9 cellular contexts compared by ENCODE assay signal in the genomic region with DNA sequence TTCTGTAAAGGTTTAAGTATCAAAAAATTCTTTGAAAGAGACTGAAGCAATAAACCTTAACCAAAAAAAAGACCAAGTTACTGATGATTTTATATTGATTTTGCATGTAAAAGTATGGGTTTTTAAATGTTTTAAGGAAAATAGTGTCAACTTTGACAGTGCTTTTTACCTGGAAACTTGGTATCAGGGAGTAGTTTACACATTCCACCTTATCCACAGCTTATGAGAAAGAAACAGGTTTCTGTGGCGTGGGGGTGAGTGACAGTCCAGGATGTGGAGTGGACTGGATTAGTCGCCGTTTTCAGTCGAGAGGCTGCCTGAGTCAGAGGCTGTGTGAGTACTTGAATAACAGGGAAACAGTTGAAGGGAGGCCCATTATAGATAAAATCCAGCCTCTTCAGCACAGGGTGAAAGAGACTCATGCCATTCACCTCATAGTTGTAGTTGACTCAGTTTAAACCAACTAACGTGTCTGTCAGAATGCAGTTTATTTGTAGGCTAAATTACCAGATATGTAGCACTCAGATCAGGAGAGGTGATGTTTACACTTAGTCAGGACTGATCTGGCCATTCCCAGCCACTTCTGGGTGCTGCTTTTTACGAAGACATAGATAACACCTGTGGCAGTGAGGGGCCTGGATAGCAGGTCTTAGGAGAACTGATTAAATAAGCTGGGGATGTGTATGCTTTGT. TPM values are rescaled to one million over a fixed set of nuclear protein-coding genes. Genes with fewer than 3 reads are reported as not detected.
DNase-seq lines count a peak whose midpoint lies in the region; ATAC-seq and TF ChIP-seq lines count a peak whose summit lies in the region.
"Had no signal": no experiment of that assay in that cellular context is flagged by ENCODE, and none has a peak within 500 bp of the region (broad histone marks: within the 10 kb centered on the region; RNA-seq: fewer than 3 reads in every experiment).

No MANE protein-coding gene starts in this region.

- H3K79me2 ChIP-seq in OCI-LY3 (ENCODE audit: low read length), result peaks cover 53% of the 10 kb centered on the region

- CTCF ChIA-PET in CD8-positive, alpha-beta memory T cell (lab: Charles Lee), result interaction anchor here (1.0 to 9.5 kb wide), 11 partner anchors 11 to 134 kb away, joined by 3 to 94 read pairs (median 5); no protein-coding TSS in a partner anchor

- H3K36me3 ChIP-seq in CD8-positive, alpha-beta memory T cell (ENCODE audit: insufficient read depth, low read length), result no peaks in the 10 kb centered on the region
- H3K36me3 ChIP-seq in OCI-LY3 (replicated peaks; ENCODE audit: low read depth, low read length), result peaks cover 49% of the 10 kb centered on the region

- H3K4me3 ChIP-seq in CD8-positive, alpha-beta memory T cell (ENCODE audit: low read length), result peak overlapping the region; percentile 50
- H3K4me3 ChIP-seq in OCI-LY3 (ENCODE audit: low read length), result peak overlapping the region; percentile 84

- H3K27ac Mint-ChIP-seq in CD8-positive, alpha-beta memory T cell, result peak overlapping the region; percentile 89 to 98 (median 94)
- H3K27ac Mint-ChIP-seq in activated naive CD8-positive, alpha-beta T cell treated with anti-CD3 and anti-CD28 coated beads for 36 hours, result peak overlapping the region; percentile 78

- H3K9me3 ChIP-seq in CD8-positive, alpha-beta memory T cell (ENCODE audit: low read length), result no peaks in the 10 kb centered on the region
- H3K9me3 ChIP-seq in OCI-LY3 (ENCODE audit: insufficient read depth, low read length), result peaks cover 6% of the 10 kb centered on the region

- no peaks in the 10 kb centered on the region for H3K27me3 Mint-ChIP-seq in CD8-positive, alpha-beta memory T cell
- no peaks in the 10 kb centered on the region for H3K27me3 Mint-ChIP-seq in activated naive CD8-positive, alpha-beta T cell treated with anti-CD3 and anti-CD28 coated beads for 36 hours

- H2AFZ ChIP-seq in OCI-LY3 (ENCODE audit: low read depth, low read length), result no peak overlapping the region

- H3K27me3 ChIP-seq in CD8-positive, alpha-beta memory T cell (ENCODE audit: insufficient read depth, low read length, poor library complexity, severe bottlenecking), result no peaks in the 10 kb centered on the region
- no peaks in the 10 kb centered on the region; the same call in 1 of the 2 replicates for H3K27me3 ChIP-seq in OCI-LY3 (ENCODE audit: low read depth, low read length)

- DNase-seq in CD8-positive, alpha-beta memory T cell, result peak in 2 of 5 donors; percentile 33 to 76
- DNase-seq in HCEC 1CT (peak; percentile 78), kidney glomerular epithelial cell (lab: John Stamatoyannopoulos, UW) (peak; percentile 86), amniotic stem cell (lab: John Stamatoyannopoulos, UW) (no peak)
- peak; percentile 60 for DNase-seq in activated naive CD8-positive, alpha-beta T cell treated with anti-CD3 and anti-CD28 coated beads for 36 hours
- DNase-seq in stimulated activated CD8-positive, alpha-beta memory T cell treated with anti-CD3 and anti-CD28 coated beads, Interleukin-7, amount 100 ng/mL, for 4 hours (ENCODE audit: low read depth in 2 of 2), result peak; percentile 48 to 58

- peaks cover 77% of the 10 kb centered on the region for H3K4me1 ChIP-seq in CD8-positive, alpha-beta memory T cell (ENCODE audit: insufficient read depth, low read length)
- peaks cover 78% of the 10 kb centered on the region for H3K4me1 ChIP-seq in OCI-LY3 (ENCODE audit: low read length)

- TF ChIP-seq CTCF in OCI-LY3 (IDR thresholded peaks at IDR 0.05; ENCODE audit: low read depth, low read length), result no peak

- peaks cover 28% of the 10 kb centered on the region for H4K20me1 ChIP-seq in OCI-LY3 (ENCODE audit: insufficient read depth, low read length)

- peak overlapping the region; percentile 71 for H3K27ac ChIP-seq in CD8-positive, alpha-beta memory T cell (ENCODE audit: low read depth, low read length)
- peak overlapping the region; percentile 68 for H3K27ac ChIP-seq in OCI-LY3 (ENCODE audit: low read length)

- H3K36me3 Mint-ChIP-seq in CD8-positive, alpha-beta memory T cell, result peaks cover 29 to 48% (median 30%) of the 10 kb centered on the region in 3 donors
- H3K36me3 Mint-ChIP-seq in activated naive CD8-positive, alpha-beta T cell treated with anti-CD3 and anti-CD28 coated beads for 36 hours, result peaks cover 49% of the 10 kb centered on the region

- H3K4me1 Mint-ChIP-seq in CD8-positive, alpha-beta memory T cell, result peaks cover 75 to 85% (median 84%) of the 10 kb centered on the region in 3 donors
- H3K4me1 Mint-ChIP-seq in activated naive CD8-positive, alpha-beta T cell treated with anti-CD3 and anti-CD28 coated beads for 36 hours, result peaks cover 76% of the 10 kb centered on the region

- no peaks in the 10 kb centered on the region for H3K9me3 Mint-ChIP-seq in CD8-positive, alpha-beta memory T cell
- H3K9me3 Mint-ChIP-seq in activated naive CD8-positive, alpha-beta T cell treated with anti-CD3 and anti-CD28 coated beads for 36 hours, result no peaks in the 10 kb centered on the region

- ATAC-seq in HG02970 (IDR thresholded peaks at IDR 0.05; ENCODE audit: low FRiP score, unreplicated experiment), result no peak

- peak overlapping the region; percentile 88 to 95 (median 94) for H3K4me3 Mint-ChIP-seq in CD8-positive, alpha-beta memory T cell
- H3K4me3 Mint-ChIP-seq in activated naive CD8-positive, alpha-beta T cell treated with anti-CD3 and anti-CD28 coated beads for 36 hours, result peak overlapping the region; percentile 38

- H3K4me2 ChIP-seq in OCI-LY3 (ENCODE audit: low read length), result peak overlapping the region; percentile 86

- H3K9ac ChIP-seq in OCI-LY3 (ENCODE audit: low read length), result peak overlapping the region; percentile 51

- POLR2A ChIA-PET in CD8-positive, alpha-beta memory T cell (lab: Charles Lee), result interaction anchor here (1.4 to 2.0 kb wide), 4 partner anchors 13 to 75 kb away, joined by 3 to 9 read pairs (median 5); no protein-coding TSS in a partner anchor

RNA-seq across cellular contexts. Expression of gene GPR183, which starts 0.6 kb away (rescaled TPM):
- 10 to 100 TPM; 61.5 to 62.8 TPM for total RNA-seq in CD8-positive, alpha-beta memory T cell
- 232 TPM for polyA plus RNA-seq in CD8-positive, alpha-beta memory T cell
- 1 to 10 TPM; 4.3 to 4.5 TPM for total RNA-seq in activated naive CD8-positive, alpha-beta T cell treated with anti-CD3 and anti-CD28 coated beads for 36 hours

RNA-seq across cellular contexts. Expression of gene GPR18, which starts 49.6 kb away (rescaled TPM):
- total RNA-seq in CD8-positive, alpha-beta memory T cell, result 10 to 100 TPM; 15.2 to 16.2 TPM
- polyA plus RNA-seq in CD8-positive, alpha-beta memory T cell, result 32.4 TPM
- 10 to 100 TPM; 16.9 to 17.6 TPM for total RNA-seq in activated naive CD8-positive, alpha-beta T cell treated with anti-CD3 and anti-CD28 coated beads for 36 hours
- total RNA-seq: lower leg skin had no signal

Comparison
In these comparisons a context has a peak if more than half of its experiments do, and no peak if none do; other contexts are left out.
1. RNA of gene GPR183, which starts 0.6 kb away (total RNA-seq): 61.5 to 62.8 TPM in CD8-positive, alpha-beta memory T cell; 4.3 to 4.5 TPM in activated naive CD8-positive, alpha-beta T cell treated with anti-CD3 and anti-CD28 coated beads for 36 hours; every median in the first group is over 10 times any median in the second.